In genomic region chr19:17451820-17452219, GRCh38 we compare ENCODE assay signal across 29 cellular contexts. TPM values are rescaled to one million over a fixed set of nuclear protein-coding genes. Genes with fewer than 3 reads are reported as not detected.
"Had no signal": no experiment of that assay in that cellular context is flagged by ENCODE, and none has a peak within 500 bp of the region (broad histone marks: within the 10 kb centered on the region; RNA-seq: fewer than 3 reads in every experiment).

No MANE protein-coding gene starts in this region.

- H3K9me3 ChIP-seq: breast epithelium, heart left ventricle, psoas muscle, uterus had no signal

- H3K4me3 ChIP-seq: breast epithelium, heart left ventricle, psoas muscle, smooth muscle cell, uterus had no signal

- H2AFZ ChIP-seq: parathyroid adenoma had no signal

- H3K79me2 ChIP-seq: parathyroid adenoma had no signal

- DNase-seq: activated CD4-positive, alpha-beta T cell treated with anti-CD3 and anti-CD28 coated beads for 4 hours; activated CD4-positive, alpha-beta T cell treated with anti-CD3 and anti-CD28 coated beads, Interleukin-2, amount 50 U/mL, for 4 hours; activated naive CD4-positive, alpha-beta T cell; activated T-cell treated with anti-CD3 and anti-CD28 coated beads for 4 hours; activated T-cell treated with anti-CD3 and anti-CD28 coated beads, Interleukin-2, amount 50 U/mL, for 72 hours; central memory CD4-positive, alpha-beta T cell; endodermal cell; foreskin keratinocyte; hypothalamus; immature natural killer cell; kidney; left colon; naive thymus-derived CD4-positive, alpha-beta T cell; psoas muscle; stimulated activated CD4-positive, alpha-beta T cell treated with anti-CD3 and anti-CD28 coated beads, Interleukin-1b, Interleukin-23, amount 100 ng/mL, for 48 hours; stimulated activated CD4-positive, alpha-beta T cell treated with anti-CD3 and anti-CD28 coated beads, Interleukin-4, amount 100 ng/mL, for 4 hours; stimulated activated CD8-positive, alpha-beta memory T cell treated with anti-CD3 and anti-CD28 coated beads, Interleukin-4, amount 100 ng/mL, for 48 hours; stimulated activated naive CD8-positive, alpha-beta T cell treated with anti-CD3 and anti-CD28 coated beads, Interleukin-15, amount 100 ng/mL, for 72 hours; substantia nigra; uterus had no signal

- H3K4me2 ChIP-seq: smooth muscle cell had no signal

- H3K4me1 ChIP-seq: breast epithelium, parathyroid adenoma had no signal

- H3K36me3 ChIP-seq: breast epithelium, heart left ventricle, uterus had no signal

- H3K27ac ChIP-seq: breast epithelium, heart left ventricle, parathyroid adenoma, psoas muscle, uterus had no signal

- ATAC-seq: activated naive CD4-positive, alpha-beta T cell treated with anti-CD3 and anti-CD28 coated beads, Interleukin-2, amount 50 U/mL, for 72 hours; activated T-cell treated with anti-CD3 and anti-CD28 coated beads, Interleukin-2, amount 50 U/mL, for 72 hours; esophagus mucosa; foreskin keratinocyte; heart left ventricle; left colon; naive thymus-derived CD4-positive, alpha-beta T cell; psoas muscle; stimulated activated memory B cell treated with anti-CD40 and anti-IgM and Interleukin-4, amounts not matched to agents 10 μg/mL and 1 μg/mL and 100 μg/mL, for 72 hours; stimulated activated naive CD8-positive, alpha-beta T cell treated with anti-CD3 and anti-CD28 coated beads, Interleukin-15, amount 100 ng/mL, for 72 hours had no signal

RNA-seq across cellular contexts. Expression of gene TMEM221, which starts 3.4 kb away (rescaled TPM):
- total RNA-seq: activated naive CD4-positive, alpha-beta T cell treated with anti-CD3 and anti-CD28 coated beads, Interleukin-2, amount 50 U/mL, for 72 hours; activated T-cell treated with anti-CD3 and anti-CD28 coated beads, Interleukin-2, amount 50 U/mL, for 72 hours; esophagus mucosa; naive thymus-derived CD4-positive, alpha-beta T cell had no signal

RNA-seq across cellular contexts. Expression of gene NXNL1, which starts 8.9 kb away (rescaled TPM):
- total RNA-seq: activated naive CD4-positive, alpha-beta T cell treated with anti-CD3 and anti-CD28 coated beads, Interleukin-2, amount 50 U/mL, for 72 hours; activated T-cell treated with anti-CD3 and anti-CD28 coated beads, Interleukin-2, amount 50 U/mL, for 72 hours; endodermal cell; esophagus mucosa; foreskin keratinocyte; kidney; left colon; liver; mesothelial cell of epicardium; naive thymus-derived CD4-positive, alpha-beta T cell; uterus had no signal
